Comparison of ENCODE assay signal across 8 cellular contexts in genomic region chr3:115146032-115146417, GRCh38. TPM values are rescaled to one million over a fixed set of nuclear protein-coding genes. Genes with fewer than 3 reads are reported as not detected.
A peak's percentile ranks its signal among the peaks of the same experiment; 100 is the strongest.
DNase-seq lines count a peak whose midpoint lies in the region; ATAC-seq, FAIRE-seq and TF ChIP-seq lines count a peak whose summit lies in the region.

No MANE protein-coding gene starts in this region.

- H3K9me3 ChIP-seq in KOPT-K1 (ENCODE audit: insufficient read depth, low read length, poor library complexity, severe bottlenecking) (no peaks in the 10 kb centered on the region), pancreas (no peaks in the 10 kb centered on the region)

- FAIRE-seq in pancreas (lab: Jason Lieb, UNC): peak; percentile 66

- 0% methylated on average over 9 of the region's 9 CpGs for WGBS in pancreas, 2 donors

- H3K36me3 ChIP-seq in KOPT-K1 (ENCODE audit: insufficient read depth, low read length) (no peaks in the 10 kb centered on the region), pancreas (no peaks in the 10 kb centered on the region)

- peak overlapping the region; percentile 91 for H3K27ac Mint-ChIP-seq in activated naive CD8-positive, alpha-beta T cell treated with anti-CD3 and anti-CD28 coated beads, Interleukin-2, amount 10 ng/mL, durations not matched to agents 7 days and 5 days

- peak; percentile 46 for DNase-seq in DMS79 (lab: John Stamatoyannopoulos, UW)
- DNase-seq in RWPE1 (ENCODE audit: low spot score): peak; percentile 50
- DNase-seq in activated naive CD8-positive, alpha-beta T cell treated with anti-CD3 and anti-CD28 coated beads, Interleukin-2, amount 10 ng/mL, durations not matched to agents 7 days and 5 days: no peak
- peak in 32 of 42 donors; percentile 2 to 67 (median 31) for DNase-seq in head of caudate nucleus
- DNase-seq in pancreas: peak in 4 of 6 donors; percentile 44 to 63 (median 53)

- no peaks in the 10 kb centered on the region for H3K9me3 Mint-ChIP-seq in activated naive CD8-positive, alpha-beta T cell treated with anti-CD3 and anti-CD28 coated beads, Interleukin-2, amount 10 ng/mL, durations not matched to agents 7 days and 5 days

- no peak for ATAC-seq in activated naive CD8-positive, alpha-beta T cell treated with anti-CD3 and anti-CD28 coated beads, Interleukin-2, amount 10 ng/mL, durations not matched to agents 7 days and 5 days (ENCODE audit: low read depth)
- ATAC-seq in pancreas (peak; percentile 13 to 43 (median 24)), HG02981 (IDR thresholded peaks at IDR 0.05; ENCODE audit: unreplicated experiment) (no peak), HG03097 (IDR thresholded peaks at IDR 0.05; ENCODE audit: low FRiP score, unreplicated experiment) (no peak)

- TF ChIP-seq CTCF in RWPE1 (conservative IDR thresholded peaks at IDR 0.05; ENCODE audit: low read depth): no peak
- no peak for TF ChIP-seq CTCF in pancreas (IDR thresholded peaks at IDR 0.05)

- H3K36me3 Mint-ChIP-seq in activated naive CD8-positive, alpha-beta T cell treated with anti-CD3 and anti-CD28 coated beads, Interleukin-2, amount 10 ng/mL, durations not matched to agents 7 days and 5 days: peaks cover 17% of the 10 kb centered on the region

- peak overlapping the region; percentile 81 for H3K27ac ChIP-seq in KOPT-K1 (ENCODE audit: low read depth, low read length, poor library complexity, severe bottlenecking)
- peak overlapping the region; percentile 96 for H3K27ac ChIP-seq in RWPE1
- H3K27ac ChIP-seq in pancreas: peak overlapping the region; percentile 91 to 99 (median 97)

- POLR2A ChIA-PET in RWPE1 (lab: Yijun Ruan, JAX; ENCODE audit: low non-redundant PET): no interaction called here
- POLR2A ChIA-PET in activated naive CD8-positive, alpha-beta T cell treated with anti-CD3 and anti-CD28 coated beads, Interleukin-2, amount 10 ng/mL, durations not matched to agents 7 days and 5 days (lab: Charles Lee): interaction anchor here (0.5 to 4.0 kb wide), 14 partner anchors 15 to 932 kb away, joined by 3 to 79 read pairs (median 5); no protein-coding TSS in a partner anchor

- CTCF ChIA-PET in RWPE1 (lab: Yijun Ruan, JAX): interaction anchor here (0.5 to 1.3 kb wide), 3 partner anchors 38 to 1303 kb away, joined by 4 to 5 read pairs (median 5); no protein-coding TSS in a partner anchor

- H3K4me1 ChIP-seq in pancreas: peaks cover 0 to 22% (median 13%) of the 10 kb centered on the region in 3 donors

- H3K27me3 ChIP-seq in pancreas: no peaks in the 10 kb centered on the region

- H3K4me3 Mint-ChIP-seq in activated naive CD8-positive, alpha-beta T cell treated with anti-CD3 and anti-CD28 coated beads, Interleukin-2, amount 10 ng/mL, durations not matched to agents 7 days and 5 days: peak overlapping the region; percentile 86

- no peaks in the 10 kb centered on the region for H3K27me3 Mint-ChIP-seq in activated naive CD8-positive, alpha-beta T cell treated with anti-CD3 and anti-CD28 coated beads, Interleukin-2, amount 10 ng/mL, durations not matched to agents 7 days and 5 days

- H3K4me3 ChIP-seq in pancreas: peak overlapping the region; percentile 70 to 87 (median 84)

- peaks cover 9% of the 10 kb centered on the region for H3K4me1 Mint-ChIP-seq in activated naive CD8-positive, alpha-beta T cell treated with anti-CD3 and anti-CD28 coated beads, Interleukin-2, amount 10 ng/mL, durations not matched to agents 7 days and 5 days

- intact Hi-C loops in head of caudate nucleus (cut with DNase I) (loop anchor here (5.0 to 10.0 kb wide), 2 partner anchors 44 to 321 kb away; no protein-coding TSS in a partner anchor), pancreas (cut with DNase I) (no loop called here)

RNA-seq across cellular contexts. Expression of gene ZBTB20, which starts 1.1 kb away (rescaled TPM):
- total RNA-seq in activated naive CD8-positive, alpha-beta T cell treated with anti-CD3 and anti-CD28 coated beads, Interleukin-2, amount 10 ng/mL, durations not matched to agents 7 days and 5 days: 10 to 100 TPM; 27.4 to 31.3 TPM
- 10 to 100 TPM; 34.7 to 81.5 (median 47.0) TPM for total RNA-seq in pancreas
- 10 to 100 TPM in 1 of 2 donors, 1 to 10 TPM in 1; 1.3 to 16.0 TPM for polyA plus RNA-seq in pancreas

Comparison
In these comparisons a context has a peak if more than half of its experiments do, and no peak if none do; other contexts are left out.
1. ATAC-seq: peak in pancreas (4 of 4); none in activated naive CD8-positive, alpha-beta T cell treated with anti-CD3 and anti-CD28 coated beads, Interleukin-2, amount 10 ng/mL, durations not matched to agents 7 days and 5 days (single experiment), HG02981 (single experiment) and HG03097 (single experiment).
2. Peak in every context shown above with its lines, with median percentiles within 50 percentile points of each other: H3K27ac ChIP-seq.